In genomic region chr2:43078301-43078700, GRCh38 we compare ENCODE assay signal across 24 cellular contexts.
DNase-seq lines count a peak whose midpoint lies in the region; ATAC-seq, FAIRE-seq and TF ChIP-seq lines count a peak whose summit lies in the region.
"Had no signal": no experiment of that assay in that cellular context is flagged by ENCODE, and none has a peak within 500 bp of the region (broad histone marks: within the 10 kb centered on the region; RNA-seq: fewer than 3 reads in every experiment).

No MANE protein-coding gene starts in this region.

- H3K36me3 Mint-ChIP-seq in neural crest cell (ENCODE audit: low read depth) = no peaks in the 10 kb centered on the region

- H3K4me3 ChIP-seq in left ventricle myocardium inferior = no peak overlapping the region
- H3K4me3 ChIP-seq in ascending aorta = no peak overlapping the region
- H3K4me3 ChIP-seq in prostate gland = no peak overlapping the region

- no peaks in the 10 kb centered on the region for H3K9me3 Mint-ChIP-seq in neural crest cell

- H3K27me3 ChIP-seq in left ventricle myocardium inferior (ENCODE audit: low read depth) = no peaks in the 10 kb centered on the region
- no peaks in the 10 kb centered on the region for H3K27me3 ChIP-seq in ascending aorta
- H3K27me3 ChIP-seq in prostate gland (replicated peaks; ENCODE audit: insufficient read depth) = no peaks in the 10 kb centered on the region

- no peak for TF ChIP-seq POLR2A in prostate gland (IDR thresholded peaks at IDR 0.05)

- no peak for TF ChIP-seq CTCF in left ventricle myocardium inferior (IDR thresholded peaks at IDR 0.05; ENCODE audit: borderline replicate concordance)
- no peak for TF ChIP-seq CTCF in ascending aorta (IDR thresholded peaks at IDR 0.05)
- no peak for TF ChIP-seq CTCF in neural crest cell (conservative IDR thresholded peaks at IDR 0.05)
- TF ChIP-seq CTCF in D721Med (IDR thresholded peaks at IDR 0.05; ENCODE audit: insufficient read depth, missing control alignments) = no peak
- no peak for TF ChIP-seq CTCF in prostate gland (IDR thresholded peaks at IDR 0.05)

- H3K4me1 ChIP-seq in left ventricle myocardium inferior (peaks cover 83% of the 10 kb centered on the region), ascending aorta (peaks cover 31 to 54% of the 10 kb centered on the region in 2 donors), prostate gland (replicated peaks) (no peaks in the 10 kb centered on the region)

- no peaks in the 10 kb centered on the region for H3K27me3 Mint-ChIP-seq in neural crest cell (ENCODE audit: low read depth)

- DNase-seq in left ventricle myocardium inferior (no peak), Right ventricle myocardium inferior (ENCODE audit: missing footprints) (no peak), ascending aorta (ENCODE audit: low spot score in 2 of 2) (no peak), neural crest cell (ENCODE audit: low read depth, low spot score) (no peak), D721Med (ENCODE audit: insufficient read length, low spot score) (no peak), prostate gland (ENCODE audit: low spot score) (no peak)
- DNase-seq: DMS53, GF-D8, H7, MV-4-11, NCI-H1694, NCI-H2081, NCI-H2171, NCI-H345, NCI-H524, NCI-H82, SIG-M5 had no signal

- 94% methylated on average over 5 of the region's 5 CpGs for WGBS in prostate gland

- H3K4me1 Mint-ChIP-seq in neural crest cell = peaks cover 56% of the 10 kb centered on the region

- peak overlapping the region; percentile 87 for H3K27ac Mint-ChIP-seq in neural crest cell (ENCODE audit: unreplicated experiment)

- peak overlapping the region; percentile 30 for H3K27ac ChIP-seq in left ventricle myocardium inferior (replicated peaks)
- peak overlapping the region; percentile 90 to 99 for H3K27ac ChIP-seq in ascending aorta
- H3K27ac ChIP-seq in prostate gland = no peak overlapping the region
- H3K27ac ChIP-seq: C4-2B, KMS-11 had no signal

- H3K9me3 ChIP-seq in left ventricle myocardium inferior (replicated peaks) (no peaks in the 10 kb centered on the region), ascending aorta (no peaks in the 10 kb centered on the region), prostate gland (no peaks in the 10 kb centered on the region)

- intact Hi-C loops in left ventricle myocardium inferior (cut with micrococcal nuclease) = no loop called here
- intact Hi-C loops in Right ventricle myocardium inferior (cut with DNase I) = no loop called here
- intact Hi-C loops in ascending aorta (cut with DNase I) = no loop called here
- intact Hi-C loops in prostate gland (cut with DNase I) = no loop called here

- ATAC-seq in Right ventricle myocardium inferior (no peak), GM19351 (IDR thresholded peaks at IDR 0.05; ENCODE audit: unreplicated experiment) (no peak), GM21526 (IDR thresholded peaks at IDR 0.05; ENCODE audit: low FRiP score, unreplicated experiment) (no peak)
- ATAC-seq: SK-N-SH treated with all-trans-retinoic acid at 6 μM for 48 hours had no signal

- H3K4me3 Mint-ChIP-seq in neural crest cell = no peak overlapping the region

- no peaks in the 10 kb centered on the region for H3K36me3 ChIP-seq in left ventricle myocardium inferior
- H3K36me3 ChIP-seq in ascending aorta = no peaks in the 10 kb centered on the region
- no peaks in the 10 kb centered on the region for H3K36me3 ChIP-seq in prostate gland

- no peak for FAIRE-seq in D721Med (lab: Jason Lieb, UNC)
- FAIRE-seq: GM19239, HTR-8/SVneo had no signal

Comparison
In these comparisons a context has a peak if more than half of its experiments do, and no peak if none do; other contexts are left out.
1. H3K27ac ChIP-seq: peak in left ventricle myocardium inferior (single experiment) and ascending aorta (2 of 2); none in prostate gland (0 of 2).